11 cellular contexts compared by ENCODE assay signal in genomic region chr3:52023860-52024764, GRCh38. TPM values are rescaled to one million over a fixed set of nuclear protein-coding genes. Genes with fewer than 3 reads are reported as not detected.
DNase-seq lines count a peak whose midpoint lies in the region; ATAC-seq and TF ChIP-seq lines count a peak whose summit lies in the region.
"Had no signal": no experiment of that assay in that cellular context is flagged by ENCODE, and none has a peak within 500 bp of the region (broad histone marks: within the 10 kb centered on the region; RNA-seq: fewer than 3 reads in every experiment).

No MANE protein-coding gene starts in this region.

- WGBS in heart right ventricle, 2 donors: 39 to 42% methylated on average over 8 of the region's 8 CpGs
- WGBS in upper lobe of left lung, 2 donors: 62 to 76% methylated on average over 7 to 8 of the region's 8 CpGs

- intact Hi-C loops in heart right ventricle (cut with DNase I) (loop anchor here in 2 of 10 donors (1.0 to 2.0 kb wide), 2 partner anchors 28 to 29 kb away; no protein-coding TSS in a partner anchor), Right ventricle myocardium superior (cut with DNase I) (no loop called here)

- H3K9me3 Mint-ChIP-seq in brain: no peaks in the 10 kb centered on the region
- no peaks in the 10 kb centered on the region for H3K9me3 Mint-ChIP-seq in activated CD8-positive, alpha-beta memory T cell treated with anti-CD3 and anti-CD28 coated beads, Interleukin-2, amount 10 ng/mL, durations not matched to agents 7 days and 5 days (ENCODE audit: low read depth)

- no peak overlapping the region for H3K4me3 Mint-ChIP-seq in brain
- H3K4me3 Mint-ChIP-seq in activated CD8-positive, alpha-beta memory T cell treated with anti-CD3 and anti-CD28 coated beads, Interleukin-2, amount 10 ng/mL, durations not matched to agents 7 days and 5 days: no peak overlapping the region

- H3K4me3 ChIP-seq in heart right ventricle (peak overlapping the region in 8 of 10 donors; percentile 19 to 58 (median 48)), upper lobe of left lung (peak overlapping the region in 1 of 4 donors; percentile 33)

- CTCF ChIA-PET in activated CD8-positive, alpha-beta memory T cell treated with anti-CD3 and anti-CD28 coated beads, Interleukin-2, amount 10 ng/mL, durations not matched to agents 7 days and 5 days (lab: Charles Lee): no interaction called here

- no peak for TF ChIP-seq EP300 in upper lobe of left lung (IDR thresholded peaks at IDR 0.05)

- no peak for TF ChIP-seq POLR2A in upper lobe of left lung (IDR thresholded peaks at IDR 0.05)

- peak overlapping the region; percentile 79 to 97 (median 92) for H3K27ac ChIP-seq in heart right ventricle
- H3K27ac ChIP-seq in upper lobe of left lung: peak overlapping the region; percentile 18 to 81 (median 76)

- H3K27me3 ChIP-seq in heart right ventricle (no peaks in the 10 kb centered on the region), upper lobe of left lung (no peaks in the 10 kb centered on the region)

- peaks cover 58% of the 10 kb centered on the region for H3K4me1 Mint-ChIP-seq in brain
- no peaks in the 10 kb centered on the region for H3K4me1 Mint-ChIP-seq in activated CD8-positive, alpha-beta memory T cell treated with anti-CD3 and anti-CD28 coated beads, Interleukin-2, amount 10 ng/mL, durations not matched to agents 7 days and 5 days

- H3K4me1 ChIP-seq in heart right ventricle (peaks cover 54 to 90% (median 83%) of the 10 kb centered on the region in 9 donors), upper lobe of left lung (peaks cover 15 to 42% (median 31%) of the 10 kb centered on the region in 4 donors)

- no peak for ATAC-seq in heart right ventricle
- no peak for ATAC-seq in Right ventricle myocardium superior (ENCODE audit: poor library complexity)
- ATAC-seq in HG03064 (IDR thresholded peaks at IDR 0.05; ENCODE audit: low read depth, unreplicated experiment): peak; percentile 67
- no peak for ATAC-seq in upper lobe of left lung (ENCODE audit: low FRiP score in 2 of 2)
- ATAC-seq in activated CD8-positive, alpha-beta memory T cell treated with anti-CD3 and anti-CD28 coated beads, Interleukin-2, amount 10 ng/mL, durations not matched to agents 7 days and 5 days: no peak

- TF ChIP-seq CTCF in heart right ventricle (IDR thresholded peaks at IDR 0.05) (no peak), brain (conservative IDR thresholded peaks at IDR 0.05) (no peak), upper lobe of left lung (IDR thresholded peaks at IDR 0.05) (no peak)

- no peaks in the 10 kb centered on the region for H3K36me3 ChIP-seq in heart right ventricle
- H3K36me3 ChIP-seq in upper lobe of left lung: no peaks in the 10 kb centered on the region

- no peaks in the 10 kb centered on the region for H3K36me3 Mint-ChIP-seq in brain
- no peaks in the 10 kb centered on the region for H3K36me3 Mint-ChIP-seq in activated CD8-positive, alpha-beta memory T cell treated with anti-CD3 and anti-CD28 coated beads, Interleukin-2, amount 10 ng/mL, durations not matched to agents 7 days and 5 days

- H3K27ac Mint-ChIP-seq in brain: peak overlapping the region in 3 of 5 experiments; percentile 27 to 91 (median 49)
- H3K27ac Mint-ChIP-seq in activated CD8-positive, alpha-beta memory T cell treated with anti-CD3 and anti-CD28 coated beads, Interleukin-2, amount 10 ng/mL, durations not matched to agents 7 days and 5 days: no peak overlapping the region

- peak in 1 of 2 donors; percentile 40 for DNase-seq in heart right ventricle
- no peak for DNase-seq in Right ventricle myocardium superior
- no peak for DNase-seq in upper lobe of left lung
- no peak for DNase-seq in cortex of kidney (lab: John Stamatoyannopoulos, UW)
- no peak for DNase-seq in activated CD8-positive, alpha-beta memory T cell treated with anti-CD3 and anti-CD28 coated beads, Interleukin-2, amount 10 ng/mL, durations not matched to agents 7 days and 5 days
- DNase-seq in DMS79 treated with DMSO at 0.1 percent for 48 hours (lab: John Stamatoyannopoulos, UW): no peak
- DNase-seq: activated gamma-delta T cell treated with Interleukin-2 at 50 U/mL for 16 hours; effector CD8-positive, alpha-beta T cell; NCI-H187 had no signal

- H3K27me3 Mint-ChIP-seq in brain: no peaks in the 10 kb centered on the region
- no peaks in the 10 kb centered on the region for H3K27me3 Mint-ChIP-seq in activated CD8-positive, alpha-beta memory T cell treated with anti-CD3 and anti-CD28 coated beads, Interleukin-2, amount 10 ng/mL, durations not matched to agents 7 days and 5 days

- H3K9me3 ChIP-seq in heart right ventricle (no peaks in the 10 kb centered on the region), upper lobe of left lung (no peaks in the 10 kb centered on the region)

RNA-seq across cellular contexts. Expression of gene RPL29, which starts 28.4 kb away (rescaled TPM):
- total RNA-seq in heart right ventricle (100 to 1,000 TPM; 505 to 754 (median 626) TPM), Right ventricle myocardium superior (594 TPM), upper lobe of left lung (1,000 to 10,000 TPM in 1 of 6 donors, 100 to 1,000 TPM in 5; 306 to 1,159 (median 770) TPM)
- polyA plus RNA-seq in heart right ventricle (1,000 to 10,000 TPM; 1,450 to 1,915 TPM), brain (ENCODE audit: insufficient read depth, low read depth, low replicate concordance) (1,543 TPM)
- total RNA-seq in activated CD8-positive, alpha-beta memory T cell treated with anti-CD3 and anti-CD28 coated beads, Interleukin-2, amount 10 ng/mL, durations not matched to agents 7 days and 5 days: 1,000 to 10,000 TPM; 1,042 to 1,060 TPM

RNA-seq across cellular contexts. Expression of gene DUSP7, which starts 32.3 kb away (rescaled TPM):
- 10 to 100 TPM; 11.3 to 29.7 (median 15.8) TPM for total RNA-seq in heart right ventricle
- 10 to 100 TPM; 10.4 to 19.2 TPM for polyA plus RNA-seq in heart right ventricle
- 23.2 TPM for total RNA-seq in Right ventricle myocardium superior
- 15.2 TPM for polyA plus RNA-seq in brain (ENCODE audit: insufficient read depth, low read depth, low replicate concordance)
- total RNA-seq in upper lobe of left lung: 10 to 100 TPM; 24.1 to 49.1 (median 35.3) TPM
- 10 to 100 TPM; 24.2 to 29.3 TPM for total RNA-seq in activated CD8-positive, alpha-beta memory T cell treated with anti-CD3 and anti-CD28 coated beads, Interleukin-2, amount 10 ng/mL, durations not matched to agents 7 days and 5 days

RNA-seq across cellular contexts. Expression of gene ACY1, which starts 40.8 kb away (rescaled TPM):
- total RNA-seq in heart right ventricle (10 to 100 TPM; 18.7 to 45.6 (median 24.7) TPM), Right ventricle myocardium superior (23.2 TPM), upper lobe of left lung (10 to 100 TPM; 17.4 to 65.0 (median 35.9) TPM)
- polyA plus RNA-seq in heart right ventricle (10 to 100 TPM; 24.6 to 28.3 TPM), brain (ENCODE audit: insufficient read depth, low read depth, low replicate concordance) (11.5 TPM)
- total RNA-seq in activated CD8-positive, alpha-beta memory T cell treated with anti-CD3 and anti-CD28 coated beads, Interleukin-2, amount 10 ng/mL, durations not matched to agents 7 days and 5 days: 10 to 100 TPM; 18.1 to 21.3 TPM

RNA-seq across cellular contexts. Expression of gene ABHD14A, which starts 49.2 kb away (rescaled TPM):
- total RNA-seq in heart right ventricle (10 to 100 TPM; 19.3 to 38.6 (median 23.6) TPM), Right ventricle myocardium superior (27.5 TPM), upper lobe of left lung (10 to 100 TPM; 15.7 to 44.5 (median 26.3) TPM)
- polyA plus RNA-seq in heart right ventricle (10 to 100 TPM; 26.3 to 80.1 TPM), brain (ENCODE audit: insufficient read depth, low read depth, low replicate concordance) (70.3 TPM)
- total RNA-seq in activated CD8-positive, alpha-beta memory T cell treated with anti-CD3 and anti-CD28 coated beads, Interleukin-2, amount 10 ng/mL, durations not matched to agents 7 days and 5 days: 10 to 100 TPM; 11.8 to 13.7 TPM

RNA-seq across cellular contexts. Expression of gene ABHD14B, which starts 50.3 kb away (rescaled TPM):
- total RNA-seq in heart right ventricle: 10 to 100 TPM in 8 of 10 donors, 1 to 10 TPM in 2; 7.5 to 19.0 (median 12.0) TPM
- 10 to 100 TPM; 14.6 to 47.5 TPM for polyA plus RNA-seq in heart right ventricle
- 12.6 TPM for total RNA-seq in Right ventricle myocardium superior
- polyA plus RNA-seq in brain (ENCODE audit: insufficient read depth, low read depth, low replicate concordance): 39.3 TPM
- 10 to 100 TPM; 35.6 to 62.6 (median 50.0) TPM for total RNA-seq in upper lobe of left lung
- 10 to 100 TPM; 36.2 to 36.7 TPM for total RNA-seq in activated CD8-positive, alpha-beta memory T cell treated with anti-CD3 and anti-CD28 coated beads, Interleukin-2, amount 10 ng/mL, durations not matched to agents 7 days and 5 days
